ENCODE assay signal across 1 cellular context in the genomic region with DNA sequence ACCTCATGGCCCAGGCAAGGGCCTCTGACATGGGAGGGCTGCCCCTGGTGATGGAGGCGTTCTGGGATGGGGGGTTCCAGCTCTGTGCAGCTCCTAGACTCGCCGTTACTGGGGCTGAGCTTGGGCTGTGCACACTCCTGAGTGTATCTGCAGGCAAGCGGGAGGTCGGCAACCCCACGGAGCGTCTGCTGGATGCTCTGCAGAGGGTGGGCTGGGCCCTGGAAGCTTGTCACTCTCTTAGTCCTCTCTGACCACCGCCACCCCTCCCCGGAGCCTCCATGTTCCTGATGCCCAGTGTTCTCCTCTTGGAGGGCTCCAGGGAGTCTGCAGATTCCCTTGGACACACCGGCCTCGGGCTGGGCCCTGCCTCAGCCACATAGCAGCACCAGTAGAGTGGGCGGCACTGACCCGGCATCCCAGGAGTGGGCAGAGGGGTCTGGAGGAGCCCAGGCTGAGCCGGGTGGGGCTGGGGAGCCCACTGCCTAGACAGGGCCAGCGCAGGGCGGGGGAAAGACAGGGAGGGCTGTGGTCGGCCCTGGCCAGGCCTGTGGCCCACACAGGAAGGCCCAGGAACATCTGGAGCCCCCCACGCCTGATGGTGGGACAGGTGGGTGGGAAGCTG.
TF ChIP-seq lines count a peak whose summit lies in the region.

No MANE protein-coding gene starts in this region.

TF ChIP-seq in WTC11, 78 proteins besides CTCF, POLR2A, EP300 and RAD21 (continued from another document):
- no peak for TF ChIP-seq NR1H2 (CRISPR knock-in tag; IDR thresholded peaks at IDR 0.05)
- no peak for TF ChIP-seq KAT7 (CRISPR knock-in tag; IDR thresholded peaks at IDR 0.05; ENCODE audit: borderline replicate concordance)
- no peak for TF ChIP-seq ZNF138 (CRISPR knock-in tag; conservative IDR thresholded peaks at IDR 0.05)
- TF ChIP-seq, protein P1, sequence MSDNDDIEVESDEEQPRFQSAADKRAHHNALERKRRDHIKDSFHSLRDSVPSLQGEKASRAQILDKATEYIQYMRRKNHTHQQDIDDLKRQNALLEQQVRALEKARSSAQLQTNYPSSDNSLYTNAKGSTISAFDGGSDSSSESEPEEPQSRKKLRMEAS (CRISPR knock-in tag; IDR thresholded peaks at IDR 0.05), result no peak
- TF ChIP-seq, protein P2, sequence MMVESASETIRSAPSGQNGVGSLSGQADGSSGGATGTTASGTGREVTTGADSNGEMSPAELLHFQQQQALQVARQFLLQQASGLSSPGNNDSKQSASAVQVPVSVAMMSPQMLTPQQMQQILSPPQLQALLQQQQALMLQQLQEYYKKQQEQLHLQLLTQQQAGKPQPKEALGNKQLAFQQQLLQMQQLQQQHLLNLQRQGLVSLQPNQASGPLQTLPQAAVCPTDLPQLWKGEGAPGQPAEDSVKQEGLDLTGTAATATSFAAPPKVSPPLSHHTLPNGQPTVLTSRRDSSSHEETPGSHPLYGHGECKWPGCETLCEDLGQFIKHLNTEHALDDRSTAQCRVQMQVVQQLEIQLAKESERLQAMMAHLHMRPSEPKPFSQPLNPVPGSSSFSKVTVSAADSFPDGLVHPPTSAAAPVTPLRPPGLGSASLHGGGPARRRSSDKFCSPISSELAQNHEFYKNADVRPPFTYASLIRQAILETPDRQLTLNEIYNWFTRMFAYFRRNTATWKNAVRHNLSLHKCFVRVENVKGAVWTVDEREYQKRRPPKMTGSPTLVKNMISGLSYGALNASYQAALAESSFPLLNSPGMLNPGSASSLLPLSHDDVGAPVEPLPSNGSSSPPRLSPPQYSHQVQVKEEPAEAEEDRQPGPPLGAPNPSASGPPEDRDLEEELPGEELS (CRISPR knock-in tag; IDR thresholded peaks at IDR 0.05), result no peak
TF ChIP-seq in WTC11: peak in this region for 0.
